8 cellular contexts compared by ENCODE assay signal in genomic region chrX:153333821-153334653, GRCh38. TPM values are rescaled to one million over a fixed set of nuclear protein-coding genes. Genes with fewer than 3 reads are reported as not detected.
A peak's percentile ranks its signal among the peaks of the same experiment; 100 is the strongest.
DNase-seq lines count a peak whose midpoint lies in the region; ATAC-seq and TF ChIP-seq lines count a peak whose summit lies in the region.

Gene ZNF275 (plus strand): TSS chrX:153334153. CDS start chrX:153336680, 2,527 bp downstream.

- no peaks in the 10 kb centered on the region for H3K9me3 Mint-ChIP-seq in type B pancreatic cell

- H3K27me3 ChIP-seq in adipocyte (replicated peaks; ENCODE audit: control insufficient read depth, insufficient read depth, low read length): peaks cover 7% of the 10 kb centered on the region
- peaks cover 0 to 25% (median 0%) of the 10 kb centered on the region in 7 donors for H3K27me3 ChIP-seq in heart right ventricle

- no peak for DNase-seq in GM12864 (ENCODE audit: low read depth)
- peak; percentile 76 for DNase-seq in NCI-H1092 (lab: John Stamatoyannopoulos, UW)
- DNase-seq in T-helper 1 cell: peak; percentile 65 to 85 (median 70)
- peak; percentile 89 for DNase-seq in adipocyte (ENCODE audit: low read depth)
- peak; percentile 75 to 82 for DNase-seq in heart right ventricle
- peak; percentile 93 for DNase-seq in posterior vena cava (ENCODE audit: low spot score)
- DNase-seq in type B pancreatic cell (ENCODE audit: extremely low spot score, unreplicated experiment): peak; percentile 86

- no peaks in the 10 kb centered on the region for H3K9me3 ChIP-seq in adipocyte (ENCODE audit: control insufficient read depth, low read length)
- H3K9me3 ChIP-seq in heart right ventricle: no peaks in the 10 kb centered on the region

- peak within 1 kb of the TSS in 7 of 10 donors; percentile 34 to 77 (median 48) for H3K27ac ChIP-seq in heart right ventricle

- TF ChIP-seq CTCF in GM12864 (IDR thresholded peaks at IDR 0.05; ENCODE audit: low read depth, low read length, missing control alignments) (no peak), heart right ventricle (IDR thresholded peaks at IDR 0.05) (no peak), type B pancreatic cell (conservative IDR thresholded peaks at IDR 0.05) (no peak)

- peak; percentile 90 for ATAC-seq in HG02588 (IDR thresholded peaks at IDR 0.05; ENCODE audit: unreplicated experiment)
- peak; percentile 98 to 100 (median 99) for ATAC-seq in heart right ventricle

- 1% methylated on average over 40 to 82 of the region's 86 CpGs for WGBS in heart right ventricle, 2 donors

- peaks cover 12% of the 10 kb centered on the region for H3K36me3 ChIP-seq in adipocyte (ENCODE audit: control insufficient read depth, insufficient read depth, low read length, severe bottlenecking)
- peaks cover 0 to 10% (median 0%) of the 10 kb centered on the region in 9 donors for H3K36me3 ChIP-seq in heart right ventricle

- intact Hi-C loops in heart right ventricle (cut with DNase I) (no loop called here), posterior vena cava (cut with DNase I) (no loop called here)

- H3K4me1 ChIP-seq in adipocyte (ENCODE audit: control insufficient read depth, insufficient read depth, low read length) (peaks cover 7% of the 10 kb centered on the region), heart right ventricle (peaks cover 0 to 6% (median 0%) of the 10 kb centered on the region in 9 donors)

- H3K9ac ChIP-seq in adipocyte (ENCODE audit: low read length): peak within 1 kb of the TSS; percentile 89

- H3K36me3 Mint-ChIP-seq in type B pancreatic cell: peaks cover 7% of the 10 kb centered on the region

- H3K27me3 Mint-ChIP-seq in type B pancreatic cell: peaks cover under 1% of the 10 kb centered on the region

- H3K27ac Mint-ChIP-seq in type B pancreatic cell: peak within 1 kb of the TSS; percentile 57

- peak within 1 kb of the TSS; percentile 92 for H3K4me3 Mint-ChIP-seq in type B pancreatic cell

- peak within 1 kb of the TSS; percentile 84 for H3K4me3 ChIP-seq in GM12864 (ENCODE audit: low read depth, low read length)
- H3K4me3 ChIP-seq in adipocyte (ENCODE audit: low read length): peak within 1 kb of the TSS; percentile 82
- peak within 1 kb of the TSS; percentile 42 to 67 (median 62) for H3K4me3 ChIP-seq in heart right ventricle

- peaks cover 4% of the 10 kb centered on the region for H3K4me1 Mint-ChIP-seq in type B pancreatic cell (ENCODE audit: unreplicated experiment)

RNA-seq across cellular contexts. Expression of gene ZNF275, which starts in this region (rescaled TPM):
- total RNA-seq in heart right ventricle (10 to 100 TPM in 1 of 10 donors, 1 to 10 TPM in 9; 6.6 to 10.1 (median 7.6) TPM), posterior vena cava (10 to 100 TPM in 1 of 2 donors, 1 to 10 TPM in 1; 9.9 to 10.8 TPM), type B pancreatic cell (ENCODE audit: low replicate concordance) (7.4 and 11.9 TPM in 2 replicates)
- polyA plus RNA-seq in heart right ventricle: 1 to 10 TPM; 2.3 to 3.5 TPM
